In the genomic region with DNA sequence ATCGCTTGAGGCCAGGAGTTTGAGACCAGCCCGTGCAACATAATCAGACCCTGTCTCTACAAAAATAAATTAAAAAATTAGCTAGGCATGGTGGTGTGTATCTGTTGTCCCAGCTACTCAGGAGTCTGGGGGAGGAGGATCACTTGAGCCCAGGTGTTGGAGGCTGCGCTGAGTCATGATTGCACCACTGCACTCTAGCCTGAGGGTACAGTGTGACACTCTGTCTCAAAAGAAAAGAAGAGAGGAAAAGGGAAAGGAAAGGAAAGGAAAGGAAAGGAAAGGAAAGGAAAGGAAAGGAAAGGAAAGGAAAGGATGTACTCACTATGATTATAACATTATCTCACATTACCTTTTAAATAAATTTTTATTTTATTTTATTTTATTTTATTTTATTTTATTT, we compare ENCODE assay signal across 29 cellular contexts.
"Had no signal": no experiment of that assay in that cellular context is flagged by ENCODE, and none has a peak within 500 bp of the region (broad histone marks: within the 10 kb centered on the region; RNA-seq: fewer than 3 reads in every experiment).

No MANE protein-coding gene starts in this region.

- H3K27me3 Mint-ChIP-seq: central memory CD8-positive, alpha-beta T cell; effector memory CD8-positive, alpha-beta T cell; T-helper 17 cell had no signal

- H3K36me3 ChIP-seq: adrenal gland, ascending aorta, brain microvascular endothelial cell, colonic mucosa, esophagus squamous epithelium, gastroesophageal sphincter, pancreas, right atrium auricular region, stomach, suprapubic skin, tibial nerve, vagina had no signal

- H3K36me3 Mint-ChIP-seq: memory B cell had no signal

- H3K4me1 ChIP-seq: adrenal gland, ascending aorta, colonic mucosa, esophagus squamous epithelium, gastroesophageal sphincter, pancreas, psoas muscle, right atrium auricular region, suprapubic skin, tibial nerve, vagina had no signal

- DNase-seq: activated CD4-positive, alpha-beta T cell treated with anti-CD3 and anti-CD28 coated beads for 4 hours; activated CD4-positive, alpha-beta T cell treated with anti-CD3 and anti-CD28 coated beads, Interleukin-2, amount 50 U/mL, for 48 hours; activated CD4-positive, CD25-positive, alpha-beta regulatory T cell; activated effector memory CD4-positive, alpha-beta T cell treated with anti-CD3 and anti-CD28 coated beads, Interleukin-2, amount 50 U/mL, for 16 hours; activated naive CD4-positive, alpha-beta T cell treated with anti-CD3 and anti-CD28 coated beads, Interleukin-2, amount 50 U/mL, for 16 hours; activated T-cell treated with anti-CD3 and anti-CD28 coated beads, Interleukin-2, amount 50 U/mL, for 72 hours; adrenal gland; brain microvascular endothelial cell; colonic mucosa; dorsolateral prefrontal cortex; effector memory CD8-positive, alpha-beta T cell; esophagus squamous epithelium; head of caudate nucleus; islet precursor cell; left cardiac atrium; pancreas; psoas muscle; stimulated activated CD4-positive, alpha-beta T cell treated with anti-CD3 and anti-CD28 coated beads, Interleukin-4, amount 100 ng/mL, for 4 hours; stomach; T-helper 17 cell had no signal

- H3K9me3 ChIP-seq: adrenal gland, ascending aorta, colonic mucosa, esophagus squamous epithelium, gastroesophageal sphincter, pancreas, psoas muscle, right atrium auricular region, stomach, suprapubic skin, tibial nerve, vagina had no signal

- ATAC-seq: activated T-cell treated with anti-CD3 and anti-CD28 coated beads, Interleukin-2, amount 50 U/mL, for 72 hours; effector memory CD8-positive, alpha-beta T cell; gastroesophageal sphincter; left cardiac atrium; pancreas; psoas muscle; T-helper 17 cell had no signal

- H3K4me1 Mint-ChIP-seq: central memory CD8-positive, alpha-beta T cell; nephron had no signal

- H3K27ac ChIP-seq: adrenal gland, ascending aorta, brain microvascular endothelial cell, colonic mucosa, dorsolateral prefrontal cortex, esophagus squamous epithelium, gastroesophageal sphincter, pancreas, psoas muscle, right atrium auricular region, stomach, suprapubic skin, tibial nerve, vagina had no signal

- H3K4me3 ChIP-seq: adrenal gland, ascending aorta, colonic mucosa, dorsolateral prefrontal cortex, esophagus squamous epithelium, gastroesophageal sphincter, pancreas, psoas muscle, right atrium auricular region, stomach, suprapubic skin, tibial nerve, vagina had no signal

- H3K9me3 Mint-ChIP-seq: activated T-cell treated with anti-CD3 and anti-CD28 coated beads, Interleukin-2, amount 50 U/mL, for 72 hours; central memory CD8-positive, alpha-beta T cell; effector memory CD8-positive, alpha-beta T cell; memory B cell; nephron had no signal

- H3K27ac Mint-ChIP-seq: activated T-cell treated with anti-CD3 and anti-CD28 coated beads, Interleukin-2, amount 50 U/mL, for 72 hours; effector memory CD8-positive, alpha-beta T cell; memory B cell; nephron had no signal

- H3K4me3 Mint-ChIP-seq: activated T-cell treated with anti-CD3 and anti-CD28 coated beads, Interleukin-2, amount 50 U/mL, for 72 hours; central memory CD8-positive, alpha-beta T cell; effector memory CD8-positive, alpha-beta T cell; memory B cell; nephron; T-helper 17 cell had no signal
